ENCODE assay signal across 11 cellular contexts in genomic region chr22:30202531-30203006, GRCh38. TPM values are rescaled to one million over a fixed set of nuclear protein-coding genes. Genes with fewer than 3 reads are reported as not detected.
DNase-seq lines count a peak whose midpoint lies in the region; ATAC-seq and TF ChIP-seq lines count a peak whose summit lies in the region.
"Had no signal": no experiment of that assay in that cellular context is flagged by ENCODE, and none has a peak within 500 bp of the region (broad histone marks: within the 10 kb centered on the region; RNA-seq: fewer than 3 reads in every experiment).

No MANE protein-coding gene starts in this region.

- no peaks in the 10 kb centered on the region for H3K9me3 Mint-ChIP-seq in CD14-positive monocyte
- peaks cover 0 to 7% (median 0%) of the 10 kb centered on the region in 11 donors for H3K9me3 Mint-ChIP-seq in naive thymus-derived CD4-positive, alpha-beta T cell

- no peak overlapping the region for H3K9ac ChIP-seq in parathyroid adenoma

- peak overlapping the region in 5 of 7 donors; percentile 3 to 70 (median 63) for H3K27ac Mint-ChIP-seq in CD14-positive monocyte
- peak overlapping the region in 2 of 9 donors; percentile 6 to 49 for H3K27ac Mint-ChIP-seq in naive thymus-derived CD4-positive, alpha-beta T cell
- H3K27ac Mint-ChIP-seq: activated CD8-positive, alpha-beta T cell treated with anti-CD3 and anti-CD28 coated beads, Interleukin-2, amount 10 ng/mL, durations not matched to agents 7 days and 5 days had no signal

- peak overlapping the region; percentile 89 for H2AFZ ChIP-seq in parathyroid adenoma

- no peak for TF ChIP-seq POLR2A in gastroesophageal sphincter (IDR thresholded peaks at IDR 0.05)

- H3K79me2 ChIP-seq in parathyroid adenoma = no peaks in the 10 kb centered on the region

- no peaks in the 10 kb centered on the region for H3K36me3 ChIP-seq in gastroesophageal sphincter
- H3K36me3 ChIP-seq in parathyroid adenoma (ENCODE audit: control insufficient read depth, insufficient read depth, low read length) = no peaks in the 10 kb centered on the region
- H3K36me3 ChIP-seq in naive thymus-derived CD4-positive, alpha-beta T cell (ENCODE audit: control insufficient read depth in 2 of 3, insufficient read depth in 3 of 3, low read length in 3 of 3) = no peaks in the 10 kb centered on the region

- ATAC-seq in gastroesophageal sphincter (peak; percentile 18), HG02973 (IDR thresholded peaks at IDR 0.05; ENCODE audit: unreplicated experiment) (no peak)
- no peak for ATAC-seq in naive thymus-derived CD4-positive, alpha-beta T cell
- ATAC-seq: activated CD8-positive, alpha-beta T cell treated with anti-CD3 and anti-CD28 coated beads, Interleukin-2, amount 10 ng/mL, durations not matched to agents 7 days and 5 days had no signal

- intact Hi-C loops in CD14-positive monocyte (cut with micrococcal nuclease) = no loop called here
- intact Hi-C loops in naive thymus-derived CD4-positive, alpha-beta T cell (cut with micrococcal nuclease) = no loop called here

- no peak overlapping the region for H3K4me2 ChIP-seq in parathyroid adenoma (ENCODE audit: low read length)

- peak overlapping the region; percentile 80 for H3K27ac ChIP-seq in VCaP
- peak overlapping the region in 3 of 4 donors; percentile 22 to 66 (median 45) for H3K27ac ChIP-seq in gastroesophageal sphincter
- H3K27ac ChIP-seq in parathyroid adenoma = peak overlapping the region; percentile 32
- no peak overlapping the region for H3K27ac ChIP-seq in naive thymus-derived CD4-positive, alpha-beta T cell (ENCODE audit: low read depth, low read length)

- no peak overlapping the region for H3K4me3 Mint-ChIP-seq in CD14-positive monocyte
- no peak overlapping the region for H3K4me3 Mint-ChIP-seq in naive thymus-derived CD4-positive, alpha-beta T cell
- H3K4me3 Mint-ChIP-seq: activated CD8-positive, alpha-beta T cell treated with anti-CD3 and anti-CD28 coated beads, Interleukin-2, amount 10 ng/mL, durations not matched to agents 7 days and 5 days had no signal

- DNase-seq in CD14-positive monocyte (ENCODE audit: low spot score) (no peak), medulla oblongata (ENCODE audit: extremely low spot score) (no peak)
- no peak for DNase-seq in naive thymus-derived CD4-positive, alpha-beta T cell
- no peak for DNase-seq in activated CD4-positive, alpha-beta T cell treated with anti-CD3 and anti-CD28 coated beads, Interleukin-2, amount 50 U/mL, for 4 hours
- DNase-seq: activated CD8-positive, alpha-beta T cell treated with anti-CD3 and anti-CD28 coated beads, Interleukin-2, amount 10 ng/mL, durations not matched to agents 7 days and 5 days; cerebellar nuclear complex; NCI-H1092 treated with DMSO at 0.1 percent for 48 hours had no signal

- peaks cover 37% of the 10 kb centered on the region for H3K27me3 ChIP-seq in gastroesophageal sphincter
- H3K27me3 ChIP-seq in parathyroid adenoma (ENCODE audit: control insufficient read depth, insufficient read depth, low read length) = no peaks in the 10 kb centered on the region
- H3K27me3 ChIP-seq in naive thymus-derived CD4-positive, alpha-beta T cell (ENCODE audit: control insufficient read depth in 2 of 2, insufficient read depth in 2 of 2, low read length in 2 of 2) = no peaks in the 10 kb centered on the region

- CTCF ChIA-PET in naive thymus-derived CD4-positive, alpha-beta T cell (lab: Charles Lee) = interaction anchor here (0.7 to 0.8 kb wide), 2 partner anchors 10 to 81 kb away, joined by 4 to 5 read pairs; no protein-coding TSS in a partner anchor

- WGBS in gastroesophageal sphincter (ENCODE audit: low coverage in 1 of 2), 2 donors = 33 to 78% methylated on average over 3 to 4 of the region's 9 CpGs

- peaks cover 12% of the 10 kb centered on the region for H3K4me1 Mint-ChIP-seq in CD14-positive monocyte
- peaks cover 0 to 37% (median 5%) of the 10 kb centered on the region in 7 donors for H3K4me1 Mint-ChIP-seq in naive thymus-derived CD4-positive, alpha-beta T cell

- no peak for TF ChIP-seq EP300 in gastroesophageal sphincter (IDR thresholded peaks at IDR 0.05)

- peaks cover 3 to 5% (median 4%) of the 10 kb centered on the region in 3 donors for H3K27me3 Mint-ChIP-seq in CD14-positive monocyte (ENCODE audit: low read depth in 3 of 3)
- no peaks in the 10 kb centered on the region for H3K27me3 Mint-ChIP-seq in naive thymus-derived CD4-positive, alpha-beta T cell

- no peak overlapping the region for H3K4me3 ChIP-seq in gastroesophageal sphincter
- H3K4me3 ChIP-seq in parathyroid adenoma (ENCODE audit: low read depth, low read length) = no peak overlapping the region
- no peak overlapping the region for H3K4me3 ChIP-seq in naive thymus-derived CD4-positive, alpha-beta T cell (ENCODE audit: low read length)

- H3K9me3 ChIP-seq in gastroesophageal sphincter (no peaks in the 10 kb centered on the region), parathyroid adenoma (ENCODE audit: control insufficient read depth, low read length) (no peaks in the 10 kb centered on the region)
- no peaks in the 10 kb centered on the region for H3K9me3 ChIP-seq in naive thymus-derived CD4-positive, alpha-beta T cell (ENCODE audit: control insufficient read depth in 2 of 3, low read length in 3 of 3)

- H3K4me1 ChIP-seq in gastroesophageal sphincter (peaks cover 0 to 29% (median 3%) of the 10 kb centered on the region in 3 donors), parathyroid adenoma (peaks cover 5% of the 10 kb centered on the region)
- no peaks in the 10 kb centered on the region for H3K4me1 ChIP-seq in naive thymus-derived CD4-positive, alpha-beta T cell (ENCODE audit: control insufficient read depth in 2 of 2, insufficient read depth in 2 of 2, low read length in 2 of 2)

- POLR2A ChIA-PET in naive thymus-derived CD4-positive, alpha-beta T cell (lab: Charles Lee) = no interaction called here

- H3K36me3 Mint-ChIP-seq in CD14-positive monocyte = no peaks in the 10 kb centered on the region
- peaks cover 0 to 10% (median 0%) of the 10 kb centered on the region in 5 donors for H3K36me3 Mint-ChIP-seq in naive thymus-derived CD4-positive, alpha-beta T cell

- TF ChIP-seq CTCF in CD14-positive monocyte (IDR thresholded peaks at IDR 0.05) (no peak), VCaP (conservative IDR thresholded peaks at IDR 0.05) (no peak), gastroesophageal sphincter (IDR thresholded peaks at IDR 0.05) (no peak), parathyroid adenoma (IDR thresholded peaks at IDR 0.05) (no peak)

RNA-seq across cellular contexts. Expression of gene LIF, which starts 44.0 kb away (rescaled TPM):
- polyA plus RNA-seq in CD14-positive monocyte = not detected
- 10 to 100 TPM in 1 of 4 donors, under 1 TPM in 2, not detected in 1; 0.58 to 15.8 (median 0.59) TPM for total RNA-seq in gastroesophageal sphincter
- total RNA-seq in naive thymus-derived CD4-positive, alpha-beta T cell = 100 to 1,000 TPM in 1 of 5 experiments, under 1 TPM in 2, not detected in 2; 0.64 to 260 (median 0.98) TPM
- not detected for polyA plus RNA-seq in naive thymus-derived CD4-positive, alpha-beta T cell
